ENCODE assay signal across 8 cellular contexts in the genomic region with DNA sequence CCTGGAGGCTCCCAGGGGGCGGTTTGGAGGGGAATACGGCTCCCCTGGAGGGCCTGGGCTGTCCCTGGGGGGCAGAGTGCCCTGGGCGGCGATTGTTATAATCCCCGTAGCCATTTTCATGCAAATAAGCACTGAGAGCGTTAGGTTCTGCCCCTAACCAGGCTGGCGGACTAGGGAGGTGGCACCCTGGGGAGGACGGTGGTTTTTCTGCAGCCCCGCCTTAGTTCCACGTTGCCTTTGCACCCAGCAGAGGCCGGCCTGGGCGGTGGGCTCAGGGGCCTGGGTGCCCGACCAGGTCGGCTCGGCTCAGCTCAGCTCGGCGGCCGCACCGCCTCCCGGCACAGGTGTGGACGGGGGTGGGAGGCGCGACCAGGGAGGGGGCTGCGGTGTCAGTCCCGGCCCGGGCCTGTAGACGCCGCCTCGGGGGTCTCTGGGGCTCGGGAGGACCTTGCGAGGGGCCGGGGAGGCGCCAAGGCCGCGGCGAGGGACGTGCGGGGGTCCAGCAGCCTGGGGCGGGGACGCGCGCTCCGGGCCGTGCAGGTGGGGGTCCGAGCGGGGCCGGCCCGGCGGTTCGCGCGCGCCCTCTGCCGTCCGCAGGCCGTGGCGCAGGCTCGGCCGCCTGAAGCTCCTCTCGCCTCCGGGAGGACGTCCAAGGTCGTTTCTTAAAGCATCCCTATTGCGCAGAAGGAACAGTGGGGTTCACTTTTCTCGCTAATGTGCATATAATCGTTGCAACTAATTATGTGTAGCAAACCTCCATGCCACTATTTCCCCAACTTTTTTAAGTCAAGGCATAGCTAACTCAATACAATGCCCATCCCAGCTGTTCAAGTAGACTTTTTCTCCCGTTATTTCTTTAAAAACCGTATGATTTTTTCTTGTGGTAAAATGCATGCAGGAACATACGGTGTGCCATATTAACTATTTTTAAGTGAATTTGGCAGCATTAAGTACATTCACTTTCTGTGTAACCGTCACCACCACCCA. TPM values are rescaled to one million over a fixed set of nuclear protein-coding genes. Genes with fewer than 3 reads are reported as not detected.
DNase-seq lines count a peak whose midpoint lies in the region; ATAC-seq, FAIRE-seq and TF ChIP-seq lines count a peak whose summit lies in the region.

No MANE protein-coding gene starts in this region.

- POLR2A ChIA-PET in RWPE1 (lab: Yijun Ruan, JAX; ENCODE audit: low non-redundant PET): interaction anchor here (0.6 to 1.0 kb wide), 2 partner anchors 16 to 65 kb away, joined by 3 read pairs; no protein-coding TSS in a partner anchor

- intact Hi-C loops in Right ventricle myocardium superior (cut with DNase I) (loop anchor here (2.0 to 10.0 kb wide), 3 partner anchors 28 to 370 kb away; partner anchors contain the start of gene TOLLIP), pancreas (cut with DNase I) (loop anchor here in 1 of 3 donors (5.0 kb wide), 1 partner anchor 32 kb away; no protein-coding TSS in a partner anchor)

- H3K4me3 Mint-ChIP-seq in activated naive CD8-positive, alpha-beta T cell treated with anti-CD3 and anti-CD28 coated beads for 36 hours: peak overlapping the region; percentile 18

- TF ChIP-seq CTCF in RWPE1 (conservative IDR thresholded peaks at IDR 0.05; ENCODE audit: low read depth) (peak; percentile 96), pancreas (IDR thresholded peaks at IDR 0.05) (peak; percentile 58 to 82 (median 73))

- DNase-seq in DMS53 (lab: John Stamatoyannopoulos, UW) (peak; percentile 82), RWPE1 (ENCODE audit: low spot score) (peak; percentile 51), Right ventricle myocardium superior (peak; percentile 74), pancreas (peak in 5 of 6 donors; percentile 56 to 89 (median 79))
- peak; percentile 69 for DNase-seq in activated naive CD8-positive, alpha-beta T cell treated with anti-CD3 and anti-CD28 coated beads for 36 hours

- H3K9me3 Mint-ChIP-seq in activated naive CD8-positive, alpha-beta T cell treated with anti-CD3 and anti-CD28 coated beads for 36 hours: peaks cover 5% of the 10 kb centered on the region

- H3K27ac Mint-ChIP-seq in activated naive CD8-positive, alpha-beta T cell treated with anti-CD3 and anti-CD28 coated beads for 36 hours: no peak overlapping the region

- FAIRE-seq in pancreas (lab: Jason Lieb, UNC): no peak

- 2% methylated on average over 51 to 70 of the region's 70 CpGs for WGBS in pancreas, 2 donors

- H3K9me3 ChIP-seq in pancreas: no peaks in the 10 kb centered on the region

- no peaks in the 10 kb centered on the region for H3K27me3 ChIP-seq in pancreas

- H3K4me1 ChIP-seq in pancreas: peaks cover 0 to 9% (median 0%) of the 10 kb centered on the region in 3 donors

- no peaks in the 10 kb centered on the region for H3K36me3 ChIP-seq in pancreas

- H3K4me1 Mint-ChIP-seq in activated naive CD8-positive, alpha-beta T cell treated with anti-CD3 and anti-CD28 coated beads for 36 hours: peaks cover 15% of the 10 kb centered on the region

- CTCF ChIA-PET in RWPE1 (lab: Yijun Ruan, JAX): interaction anchor here (0.5 to 3.0 kb wide), 22 partner anchors 10 to 579 kb away, joined by 3 to 78 read pairs (median 4); partner anchors contain the start of gene KRTAP5-1

- H3K27me3 Mint-ChIP-seq in activated naive CD8-positive, alpha-beta T cell treated with anti-CD3 and anti-CD28 coated beads for 36 hours: peaks cover 15% of the 10 kb centered on the region

- peak; percentile 37 for ATAC-seq in HG02973 (IDR thresholded peaks at IDR 0.05; ENCODE audit: unreplicated experiment)
- peak; percentile 74 for ATAC-seq in Right ventricle myocardium superior (ENCODE audit: poor library complexity)
- peak; percentile 32 to 60 (median 50) for ATAC-seq in pancreas
- no peak for ATAC-seq in GM21381 (IDR thresholded peaks at IDR 0.05; ENCODE audit: unreplicated experiment)
- no peak for ATAC-seq in HG03159 (IDR thresholded peaks at IDR 0.05; ENCODE audit: unreplicated experiment)

- no peaks in the 10 kb centered on the region for H3K36me3 Mint-ChIP-seq in activated naive CD8-positive, alpha-beta T cell treated with anti-CD3 and anti-CD28 coated beads for 36 hours

- H3K27ac ChIP-seq in RWPE1: peak overlapping the region; percentile 13
- peak overlapping the region; percentile 85 to 95 (median 91) for H3K27ac ChIP-seq in pancreas

- H3K4me3 ChIP-seq in pancreas: peak overlapping the region; percentile 16 to 74 (median 62)

RNA-seq across cellular contexts. Expression of gene DUSP8, which starts 2.5 kb away (rescaled TPM):
- 1 to 10 TPM; 1.5 to 2.1 TPM for total RNA-seq in activated naive CD8-positive, alpha-beta T cell treated with anti-CD3 and anti-CD28 coated beads for 36 hours
- total RNA-seq in Right ventricle myocardium superior (7.7 TPM), pancreas (10 to 100 TPM in 4 of 6 donors, 1 to 10 TPM in 2; 6.4 to 23.5 (median 14.3) TPM)
- 10 to 100 TPM; 11.8 to 12.7 TPM for polyA plus RNA-seq in pancreas

RNA-seq across cellular contexts. Expression of gene KRTAP5-1, which starts 10.5 kb away (rescaled TPM):
- total RNA-seq in activated naive CD8-positive, alpha-beta T cell treated with anti-CD3 and anti-CD28 coated beads for 36 hours: not detected
- total RNA-seq in Right ventricle myocardium superior (not detected), pancreas (not detected)
- under 1 TPM in 1 of 2 donors, not detected in 1; 0.46 TPM for polyA plus RNA-seq in pancreas

RNA-seq across cellular contexts. Expression of gene KRTAP5-2, which starts 23.5 kb away (rescaled TPM):
- total RNA-seq in activated naive CD8-positive, alpha-beta T cell treated with anti-CD3 and anti-CD28 coated beads for 36 hours: not detected
- not detected for total RNA-seq in Right ventricle myocardium superior
- total RNA-seq in pancreas: not detected
- under 1 TPM in 1 of 2 donors, not detected in 1; 0.15 TPM for polyA plus RNA-seq in pancreas

RNA-seq across cellular contexts. Expression of gene KRTAP5-3, which starts 33.7 kb away (rescaled TPM):
- total RNA-seq in activated naive CD8-positive, alpha-beta T cell treated with anti-CD3 and anti-CD28 coated beads for 36 hours: not detected
- total RNA-seq in Right ventricle myocardium superior (not detected), pancreas (not detected)
- polyA plus RNA-seq in pancreas: not detected

RNA-seq across cellular contexts. Expression of gene KRTAP5-4, which starts 47.4 kb away (rescaled TPM):
- not detected for total RNA-seq in activated naive CD8-positive, alpha-beta T cell treated with anti-CD3 and anti-CD28 coated beads for 36 hours
- total RNA-seq in Right ventricle myocardium superior: not detected
- total RNA-seq in pancreas: not detected
- polyA plus RNA-seq in pancreas: not detected

Comparison
In these comparisons a context has a peak if more than half of its experiments do, and no peak if none do; other contexts are left out.
1. ATAC-seq: peak in HG02973 (single experiment), Right ventricle myocardium superior (single experiment) and pancreas (4 of 4); none in GM21381 (single experiment) and HG03159 (single experiment).
2. Peak in every context shown above with its lines, with median percentiles within 50 percentile points of each other: DNase-seq.